Comparison of ENCODE assay signal across 13 cellular contexts in genomic region chr15:47473857-47474256, GRCh38.
DNase-seq lines count a peak whose midpoint lies in the region; ATAC-seq and TF ChIP-seq lines count a peak whose summit lies in the region.
"Had no signal": no experiment of that assay in that cellular context is flagged by ENCODE, and none has a peak within 500 bp of the region (broad histone marks: within the 10 kb centered on the region; RNA-seq: fewer than 3 reads in every experiment).

No MANE protein-coding gene starts in this region.

- intact Hi-C loops in Right ventricle myocardium inferior (cut with DNase I): loop anchor here (5.0 to 10.0 kb wide), 4 partner anchors 77 to 518 kb away; partner anchors contain the start of gene SEMA6D
- intact Hi-C loops in thyroid gland (cut with DNase I): loop anchor here (5.0 kb wide), 1 partner anchor 243 kb away; the partner anchor contains the start of gene SEMA6D

- H3K36me3 ChIP-seq in muscle layer of duodenum (ENCODE audit: control insufficient read depth in 1 of 2, insufficient read depth in 2 of 2, low read length in 2 of 2) (no peaks in the 10 kb centered on the region), thyroid gland (no peaks in the 10 kb centered on the region)

- H3K27ac ChIP-seq in muscle layer of duodenum (ENCODE audit: low read length) (peak overlapping the region; percentile 25), thyroid gland (peak overlapping the region in 1 of 3 donors; percentile 20)
- H3K27ac ChIP-seq: 22Rv1 had no signal

- no peak for TF ChIP-seq POLR2A in thyroid gland (IDR thresholded peaks at IDR 0.05)

- H3K4me3 ChIP-seq in muscle layer of duodenum (ENCODE audit: low read depth in 1 of 2, low read length in 2 of 2): peak overlapping the region in 1 of 2 donors; percentile 3
- no peak overlapping the region for H3K4me3 ChIP-seq in thyroid gland (replicated peaks in 1 of 3)

- H3K9me3 ChIP-seq in muscle layer of duodenum (ENCODE audit: control insufficient read depth in 1 of 2, low read length in 2 of 2) (no peaks in the 10 kb centered on the region), thyroid gland (no peaks in the 10 kb centered on the region)

- DNase-seq in DMS 273 (lab: John Stamatoyannopoulos, UW; ENCODE audit: unreplicated experiment) (peak; percentile 36), DMS 273 treated with DMSO at 0.1 percent for 48 hours (lab: John Stamatoyannopoulos, UW) (no peak), Right ventricle myocardium inferior (ENCODE audit: missing footprints) (peak; percentile 75), thyroid gland (peak; percentile 1 to 5), NCI-H2196 (lab: John Stamatoyannopoulos, UW; ENCODE audit: unreplicated experiment) (no peak), SIG-M5 (lab: John Stamatoyannopoulos, UW) (no peak)
- DNase-seq in activated CD4-positive, alpha-beta T cell treated with anti-CD3 and anti-CD28 coated beads, Interleukin-2, amount 50 U/mL, for 48 hours: no peak
- DNase-seq: activated CD4-positive, alpha-beta T cell treated with anti-CD3 and anti-CD28 coated beads, Interleukin-2, amount 50 U/mL, for 4 hours; activated effector memory CD4-positive, alpha-beta T cell treated with anti-CD3 and anti-CD28 coated beads, Interleukin-2, amount 50 U/mL, for 16 hours; COR-L47; trophoblast cell had no signal

- 59 to 65% methylated on average over 4 of the region's 4 CpGs for WGBS in thyroid gland, 2 donors

- H3K4me1 ChIP-seq in muscle layer of duodenum (ENCODE audit: control insufficient read depth in 1 of 2, insufficient read depth in 2 of 2, low read length in 2 of 2): peaks cover 0 to 10% of the 10 kb centered on the region in 2 donors
- H3K4me1 ChIP-seq in thyroid gland: peaks cover 3 to 8% of the 10 kb centered on the region in 2 donors

- peak; percentile 98 for ATAC-seq in Right ventricle myocardium inferior

- TF ChIP-seq CTCF in thyroid gland (IDR thresholded peaks at IDR 0.05): no peak

- H3K27me3 ChIP-seq in muscle layer of duodenum (ENCODE audit: low read depth, low read length) (no peaks in the 10 kb centered on the region), thyroid gland (no peaks in the 10 kb centered on the region)

Comparison
In these comparisons a context has a peak if more than half of its experiments do, and no peak if none do; other contexts are left out.
1. DNase-seq: peak in DMS 273 (single experiment), Right ventricle myocardium inferior (single experiment) and thyroid gland (2 of 2); none in DMS 273 treated with DMSO at 0.1 percent for 48 hours (single experiment), NCI-H2196 (single experiment), SIG-M5 (single experiment) and activated CD4-positive, alpha-beta T cell treated with anti-CD3 and anti-CD28 coated beads, Interleukin-2, amount 50 U/mL, for 48 hours (0 of 2).